Comparison of ENCODE assay signal across 14 cellular contexts in the genomic region with DNA sequence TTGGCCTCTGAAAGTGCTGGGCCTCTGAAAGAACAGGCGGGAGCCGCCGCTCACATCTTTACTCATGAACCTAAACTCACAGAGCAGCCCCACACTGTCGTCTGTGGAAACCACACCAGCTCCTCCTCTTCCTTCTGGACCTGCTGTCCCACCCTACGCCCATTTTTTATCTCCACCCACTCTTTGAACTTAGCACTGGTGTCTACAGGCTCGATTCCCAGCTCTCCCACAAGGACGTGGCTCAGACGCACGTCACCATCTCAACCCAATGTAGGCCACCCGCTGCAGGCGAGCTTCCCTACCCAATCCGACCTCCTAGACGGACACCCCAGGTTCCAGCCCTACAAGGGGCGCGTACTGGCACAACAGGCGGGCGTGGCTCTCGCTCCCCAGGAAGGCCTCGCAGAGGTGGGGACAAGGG.
A peak's percentile ranks its signal among the peaks of the same experiment; 100 is the strongest.
DNase-seq lines count a peak whose midpoint lies in the region; ATAC-seq and TF ChIP-seq lines count a peak whose summit lies in the region.
"Had no signal": no experiment of that assay in that cellular context is flagged by ENCODE, and none has a peak within 500 bp of the region (broad histone marks: within the 10 kb centered on the region; RNA-seq: fewer than 3 reads in every experiment).

No MANE protein-coding gene starts in this region.

- H3K36me3 ChIP-seq in HUES64 (ENCODE audit: insufficient read depth, low read length) = no peaks in the 10 kb centered on the region
- H3K36me3 ChIP-seq: tibial artery had no signal

- intact Hi-C loops in posterior vena cava (cut with DNase I) = no loop called here

- CTCF ChIA-PET in AG04449 (lab: Yijun Ruan, JAX) = interaction anchor here (1.2 to 1.5 kb wide), 4 partner anchors 8 to 34 kb away, joined by 3 to 6 read pairs (median 3); no protein-coding TSS in a partner anchor
- CTCF ChIA-PET in activated naive CD4-positive, alpha-beta T cell treated with anti-CD3 and anti-CD28 coated beads, Interleukin-2, amount 10 ng/mL, durations not matched to agents 7 days and 5 days (lab: Charles Lee) = no interaction called here

- H3K27ac ChIP-seq in HUES64 (ENCODE audit: low read depth, low read length) = peak overlapping the region; percentile 46; the same call in 1 of the 2 replicates
- H3K27ac ChIP-seq: tibial artery had no signal

- H3K4me1 Mint-ChIP-seq in progenitor cell of endocrine pancreas (ENCODE audit: low read depth) = peaks cover 8% of the 10 kb centered on the region
- no peaks in the 10 kb centered on the region for H3K4me1 Mint-ChIP-seq in activated naive CD4-positive, alpha-beta T cell treated with anti-CD3 and anti-CD28 coated beads, Interleukin-2, amount 10 ng/mL, durations not matched to agents 7 days and 5 days

- WGBS in HUES64 = 94% methylated on average over 19 of the region's 19 CpGs

- 0 out of 2 replicates have a peak overlapping the region, but pooled peaks have one; percentile 14 for H3K9ac ChIP-seq in HUES64 (ENCODE audit: low read depth, low read length)

- no peak for TF ChIP-seq CTCF in AG04449 (IDR thresholded peaks at IDR 0.05; ENCODE audit: insufficient read depth, low read length, missing control alignments)
- no peak for TF ChIP-seq CTCF in fibroblast of mammary gland (conservative IDR thresholded peaks at IDR 0.05; ENCODE audit: control insufficient read depth, insufficient read depth, low read depth, low read length)
- TF ChIP-seq CTCF in progenitor cell of endocrine pancreas (IDR thresholded peaks at IDR 0.05; ENCODE audit: unreplicated experiment) = no peak

- no peaks in the 10 kb centered on the region for H3K27me3 ChIP-seq in HUES64 (ENCODE audit: insufficient read depth, low read length)
- H3K27me3 ChIP-seq: tibial artery had no signal

- DNase-seq in AG04449 (ENCODE audit: low read depth, low spot score) (no peak), fibroblast of mammary gland (ENCODE audit: low read depth) (peak; percentile 73), progenitor cell of endocrine pancreas (ENCODE audit: low spot score, unreplicated experiment) (no peak), superior temporal gyrus (ENCODE audit: extremely low spot score) (no peak), posterior vena cava (ENCODE audit: low spot score) (no peak)
- no peak for DNase-seq in activated naive CD4-positive, alpha-beta T cell treated with anti-CD3 and anti-CD28 coated beads, Interleukin-2, amount 10 ng/mL, durations not matched to agents 7 days and 5 days
- DNase-seq: activated CD8-positive, alpha-beta memory T cell treated with anti-CD3 and anti-CD28 coated beads for 24 hours; activated naive CD4-positive, alpha-beta T cell treated with anti-CD3 and anti-CD28 coated beads for 36 hours; NCI-H1105; NCI-H510A treated with DMSO at 0.1 percent for 48 hours; tibial artery had no signal

- H3K27ac Mint-ChIP-seq in progenitor cell of endocrine pancreas = peak overlapping the region; percentile 19
- no peak overlapping the region for H3K27ac Mint-ChIP-seq in activated naive CD4-positive, alpha-beta T cell treated with anti-CD3 and anti-CD28 coated beads, Interleukin-2, amount 10 ng/mL, durations not matched to agents 7 days and 5 days
- H3K27ac Mint-ChIP-seq: activated naive CD4-positive, alpha-beta T cell treated with anti-CD3 and anti-CD28 coated beads for 36 hours had no signal

- peaks cover 27% of the 10 kb centered on the region for H3K4me1 ChIP-seq in HUES64 (ENCODE audit: insufficient read depth, low read length)

- H3K9me3 Mint-ChIP-seq in progenitor cell of endocrine pancreas (ENCODE audit: low read depth) = peaks cover 12% of the 10 kb centered on the region
- no peaks in the 10 kb centered on the region for H3K9me3 Mint-ChIP-seq in activated naive CD4-positive, alpha-beta T cell treated with anti-CD3 and anti-CD28 coated beads, Interleukin-2, amount 10 ng/mL, durations not matched to agents 7 days and 5 days
- H3K9me3 Mint-ChIP-seq: activated naive CD4-positive, alpha-beta T cell treated with anti-CD3 and anti-CD28 coated beads for 36 hours had no signal

- H3K4me3 ChIP-seq in AG04449 (ENCODE audit: low read depth, low read length) (peak overlapping the region; percentile 34), HUES64 (ENCODE audit: low read length) (no peak overlapping the region), fibroblast of mammary gland (ENCODE audit: control insufficient read depth, low read depth, low read length) (no peak overlapping the region)
- H3K4me3 ChIP-seq: GM12878, tibial artery had no signal

- no peaks in the 10 kb centered on the region for H3K27me3 Mint-ChIP-seq in progenitor cell of endocrine pancreas
- H3K27me3 Mint-ChIP-seq in activated naive CD4-positive, alpha-beta T cell treated with anti-CD3 and anti-CD28 coated beads, Interleukin-2, amount 10 ng/mL, durations not matched to agents 7 days and 5 days = peaks cover 9% of the 10 kb centered on the region

- POLR2A ChIA-PET in AG04449 (lab: Yijun Ruan, JAX) = interaction anchor here (0.8 to 1.5 kb wide), 3 partner anchors 10 to 46 kb away, joined by 3 to 4 read pairs (median 4); no protein-coding TSS in a partner anchor

- H3K4me3 Mint-ChIP-seq in progenitor cell of endocrine pancreas (ENCODE audit: low read depth) = no peak overlapping the region
- H3K4me3 Mint-ChIP-seq in activated naive CD4-positive, alpha-beta T cell treated with anti-CD3 and anti-CD28 coated beads, Interleukin-2, amount 10 ng/mL, durations not matched to agents 7 days and 5 days = no peak overlapping the region
- H3K4me3 Mint-ChIP-seq: activated naive CD4-positive, alpha-beta T cell treated with anti-CD3 and anti-CD28 coated beads for 36 hours had no signal

- no peaks in the 10 kb centered on the region for H3K9me3 ChIP-seq in HUES64 (ENCODE audit: insufficient read depth, low read depth, low read length)
- H3K9me3 ChIP-seq: tibial artery had no signal

- ATAC-seq in HG03460 (IDR thresholded peaks at IDR 0.05; ENCODE audit: unreplicated experiment) = no peak
- ATAC-seq: GM12878 had no signal

- H3K36me3 Mint-ChIP-seq in progenitor cell of endocrine pancreas (ENCODE audit: insufficient read depth) = peaks cover 32% of the 10 kb centered on the region
- no peaks in the 10 kb centered on the region for H3K36me3 Mint-ChIP-seq in activated naive CD4-positive, alpha-beta T cell treated with anti-CD3 and anti-CD28 coated beads, Interleukin-2, amount 10 ng/mL, durations not matched to agents 7 days and 5 days
